ENCODE assay signal across 1 cellular context in genomic region chr11:269146-269890, GRCh38.
TF ChIP-seq lines count a peak whose summit lies in the region.

No MANE protein-coding gene starts in this region.

TF ChIP-seq in K562, 482 proteins besides CTCF, POLR2A, EP300 and RAD21 (continues in another document):
- no peak for TF ChIP-seq ILF3 (IDR thresholded peaks at IDR 0.05; ENCODE audit: borderline replicate concordance)
- no peak for TF ChIP-seq HNRNPL (IDR thresholded peaks at IDR 0.05; ENCODE audit: low read depth, low read length)
- no peak for TF ChIP-seq DACH1 (IDR thresholded peaks at IDR 0.05; ENCODE audit: partially characterized antibody)
- no peak for TF ChIP-seq HMBOX1 (IDR thresholded peaks at IDR 0.05)
- no peak for TF ChIP-seq FOXK1 (CRISPR knock-in tag; IDR thresholded peaks at IDR 0.05; ENCODE audit: borderline replicate concordance)
- no peak for TF ChIP-seq ARHGAP35 (IDR thresholded peaks at IDR 0.05; ENCODE audit: partially characterized antibody)
- TF ChIP-seq MAZ (CRISPR knock-in tag; conservative IDR thresholded peaks at IDR 0.05 in 1 of 2, IDR thresholded peaks at IDR 0.05 in 1 of 2) = peak in 1 of 2 experiments; percentile 35; a peak in 1 of 4 replicates
- no peak for TF ChIP-seq YBX1 (IDR thresholded peaks at IDR 0.05)
- TF ChIP-seq HNRNPH1 (optimal IDR thresholded peaks at IDR 0.05; ENCODE audit: low read depth, low read length) = no peak
- no peak for TF ChIP-seq ZNF436 (CRISPR knock-in tag; IDR thresholded peaks at IDR 0.05)
- no peak for TF ChIP-seq CHAMP1 (IDR thresholded peaks at IDR 0.05)
- TF ChIP-seq, protein P1, sequence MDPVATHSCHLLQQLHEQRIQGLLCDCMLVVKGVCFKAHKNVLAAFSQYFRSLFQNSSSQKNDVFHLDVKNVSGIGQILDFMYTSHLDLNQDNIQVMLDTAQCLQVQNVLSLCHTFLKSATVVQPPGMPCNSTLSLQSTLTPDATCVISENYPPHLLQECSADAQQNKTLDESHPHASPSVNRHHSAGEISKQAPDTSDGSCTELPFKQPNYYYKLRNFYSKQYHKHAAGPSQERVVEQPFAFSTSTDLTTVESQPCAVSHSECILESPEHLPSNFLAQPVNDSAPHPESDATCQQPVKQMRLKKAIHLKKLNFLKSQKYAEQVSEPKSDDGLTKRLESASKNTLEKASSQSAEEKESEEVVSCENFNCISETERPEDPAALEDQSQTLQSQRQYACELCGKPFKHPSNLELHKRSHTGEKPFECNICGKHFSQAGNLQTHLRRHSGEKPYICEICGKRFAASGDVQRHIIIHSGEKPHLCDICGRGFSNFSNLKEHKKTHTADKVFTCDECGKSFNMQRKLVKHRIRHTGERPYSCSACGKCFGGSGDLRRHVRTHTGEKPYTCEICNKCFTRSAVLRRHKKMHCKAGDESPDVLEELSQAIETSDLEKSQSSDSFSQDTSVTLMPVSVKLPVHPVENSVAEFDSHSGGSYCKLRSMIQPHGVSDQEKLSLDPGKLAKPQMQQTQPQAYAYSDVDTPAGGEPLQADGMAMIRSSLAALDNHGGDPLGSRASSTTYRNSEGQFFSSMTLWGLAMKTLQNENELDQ (CRISPR knock-in tag; IDR thresholded peaks at IDR 0.05; ENCODE audit: borderline replicate concordance) = no peak
- no peak for TF ChIP-seq HDGF (IDR thresholded peaks at IDR 0.05)
- TF ChIP-seq ZNF277 (CRISPR knock-in tag; IDR thresholded peaks at IDR 0.05; ENCODE audit: borderline replicate concordance) = no peak
- no peak for TF ChIP-seq NFIX (CRISPR knock-in tag; IDR thresholded peaks at IDR 0.05; ENCODE audit: low read depth)
- TF ChIP-seq FOXP1 (CRISPR knock-in tag; IDR thresholded peaks at IDR 0.05) = no peak
- TF ChIP-seq ELF2 (CRISPR knock-in tag; IDR thresholded peaks at IDR 0.05) = no peak
- peak; percentile 49 for TF ChIP-seq KDM5B (IDR thresholded peaks at IDR 0.05; ENCODE audit: insufficient replicate concordance, low read depth, low read length)
- no peak for TF ChIP-seq POLR3G (IDR thresholded peaks at IDR 0.05; ENCODE audit: extremely low read depth, insufficient read length, insufficient replicate concordance)
- 0 out of 2 replicates have a peak, but pooled peaks have one; percentile 20 for TF ChIP-seq MBD2 (IDR thresholded peaks at IDR 0.05; ENCODE audit: borderline replicate concordance, low read depth)
- TF ChIP-seq BCOR (IDR thresholded peaks at IDR 0.05) = no peak
- no peak for TF ChIP-seq ZNF584 (CRISPR knock-in tag; IDR thresholded peaks at IDR 0.05; ENCODE audit: low read depth)
- TF ChIP-seq NR2C1 (IDR thresholded peaks at IDR 0.05) = no peak
- TF ChIP-seq NR2C1 (tag; IDR thresholded peaks at IDR 0.05) = no peak
- TF ChIP-seq RBFOX2 (IDR thresholded peaks at IDR 0.05; ENCODE audit: low read depth, low read length) = peak; percentile 67
- TF ChIP-seq ILK (tag; IDR thresholded peaks at IDR 0.05; ENCODE audit: borderline replicate concordance, low read depth) = no peak
- TF ChIP-seq BACH1 (tag; IDR thresholded peaks at IDR 0.05) = peak; percentile 21; the same call in 1 of the 2 replicates
- no peak for TF ChIP-seq GTF2E2 (tag; IDR thresholded peaks at IDR 0.05)
- TF ChIP-seq SRSF7 (optimal IDR thresholded peaks at IDR 0.05; ENCODE audit: low read depth, low read length) = no peak
- peak; percentile 88 for TF ChIP-seq SOX6 (IDR thresholded peaks at IDR 0.05)
- no peak for TF ChIP-seq HDAC8 (tag; IDR thresholded peaks at IDR 0.05)
- TF ChIP-seq PRPF4 (IDR thresholded peaks at IDR 0.05; ENCODE audit: insufficient read depth, low read depth, low read length, poor library complexity, severe bottlenecking) = no peak
- TF ChIP-seq, protein P2, sequence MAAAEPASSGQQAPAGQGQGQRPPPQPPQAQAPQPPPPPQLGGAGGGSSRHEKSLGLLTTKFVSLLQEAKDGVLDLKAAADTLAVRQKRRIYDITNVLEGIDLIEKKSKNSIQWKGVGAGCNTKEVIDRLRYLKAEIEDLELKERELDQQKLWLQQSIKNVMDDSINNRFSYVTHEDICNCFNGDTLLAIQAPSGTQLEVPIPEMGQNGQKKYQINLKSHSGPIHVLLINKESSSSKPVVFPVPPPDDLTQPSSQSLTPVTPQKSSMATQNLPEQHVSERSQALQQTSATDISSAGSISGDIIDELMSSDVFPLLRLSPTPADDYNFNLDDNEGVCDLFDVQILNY (CRISPR knock-in tag; IDR thresholded peaks at IDR 0.05) = no peak
- TF ChIP-seq ZNF140 (CRISPR knock-in tag; IDR thresholded peaks at IDR 0.05) = no peak
- TF ChIP-seq HDAC6 (IDR thresholded peaks at IDR 0.05; ENCODE audit: low read depth, low read length) = no peak
- no peak; the same call in 1 of the 2 replicates for TF ChIP-seq FOXJ3 (CRISPR knock-in tag; IDR thresholded peaks at IDR 0.05)
- TF ChIP-seq POLR3A (IDR thresholded peaks at IDR 0.05; ENCODE audit: borderline replicate concordance, extremely low read depth, insufficient read depth, insufficient read length) = no peak
- no peak for TF ChIP-seq RBM17 (IDR thresholded peaks at IDR 0.05; ENCODE audit: borderline replicate concordance, low read depth, low read length)
- TF ChIP-seq HMGXB4 (CRISPR knock-in tag; IDR thresholded peaks at IDR 0.05) = no peak
- TF ChIP-seq, protein P3, sequence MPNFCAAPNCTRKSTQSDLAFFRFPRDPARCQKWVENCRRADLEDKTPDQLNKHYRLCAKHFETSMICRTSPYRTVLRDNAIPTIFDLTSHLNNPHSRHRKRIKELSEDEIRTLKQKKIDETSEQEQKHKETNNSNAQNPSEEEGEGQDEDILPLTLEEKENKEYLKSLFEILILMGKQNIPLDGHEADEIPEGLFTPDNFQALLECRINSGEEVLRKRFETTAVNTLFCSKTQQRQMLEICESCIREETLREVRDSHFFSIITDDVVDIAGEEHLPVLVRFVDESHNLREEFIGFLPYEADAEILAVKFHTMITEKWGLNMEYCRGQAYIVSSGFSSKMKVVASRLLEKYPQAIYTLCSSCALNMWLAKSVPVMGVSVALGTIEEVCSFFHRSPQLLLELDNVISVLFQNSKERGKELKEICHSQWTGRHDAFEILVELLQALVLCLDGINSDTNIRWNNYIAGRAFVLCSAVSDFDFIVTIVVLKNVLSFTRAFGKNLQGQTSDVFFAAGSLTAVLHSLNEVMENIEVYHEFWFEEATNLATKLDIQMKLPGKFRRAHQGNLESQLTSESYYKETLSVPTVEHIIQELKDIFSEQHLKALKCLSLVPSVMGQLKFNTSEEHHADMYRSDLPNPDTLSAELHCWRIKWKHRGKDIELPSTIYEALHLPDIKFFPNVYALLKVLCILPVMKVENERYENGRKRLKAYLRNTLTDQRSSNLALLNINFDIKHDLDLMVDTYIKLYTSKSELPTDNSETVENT (CRISPR knock-in tag; IDR thresholded peaks at IDR 0.05) = no peak
- TF ChIP-seq PHF8 (IDR thresholded peaks at IDR 0.05; ENCODE audit: borderline replicate concordance, low read length) = peak; percentile 35; the same call in 1 of the 2 replicates
- no peak for TF ChIP-seq ZBTB7A (IDR thresholded peaks at IDR 0.05; ENCODE audit: borderline replicate concordance, control insufficient read depth, low read depth, low read length)
- TF ChIP-seq, protein P4, sequence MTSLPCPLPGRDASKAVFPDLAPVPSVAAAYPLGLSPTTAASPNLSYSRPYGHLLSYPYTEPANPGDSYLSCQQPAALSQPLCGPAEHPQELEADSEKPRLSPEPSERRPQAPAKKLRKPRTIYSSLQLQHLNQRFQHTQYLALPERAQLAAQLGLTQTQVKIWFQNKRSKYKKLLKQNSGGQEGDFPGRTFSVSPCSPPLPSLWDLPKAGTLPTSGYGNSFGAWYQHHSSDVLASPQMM (CRISPR knock-in tag; IDR thresholded peaks at IDR 0.05) = no peak
- TF ChIP-seq MLX (CRISPR knock-in tag; conservative IDR thresholded peaks at IDR 0.05) = no peak
- TF ChIP-seq CHD1 (IDR thresholded peaks at IDR 0.05; ENCODE audit: low read length) = no peak
- TF ChIP-seq ZFP36 (IDR thresholded peaks at IDR 0.05; ENCODE audit: low read depth, low read length, partially characterized antibody) = no peak
- TF ChIP-seq C11orf30 (IDR thresholded peaks at IDR 0.05; ENCODE audit: low read depth) = no peak
- TF ChIP-seq, protein P5, sequence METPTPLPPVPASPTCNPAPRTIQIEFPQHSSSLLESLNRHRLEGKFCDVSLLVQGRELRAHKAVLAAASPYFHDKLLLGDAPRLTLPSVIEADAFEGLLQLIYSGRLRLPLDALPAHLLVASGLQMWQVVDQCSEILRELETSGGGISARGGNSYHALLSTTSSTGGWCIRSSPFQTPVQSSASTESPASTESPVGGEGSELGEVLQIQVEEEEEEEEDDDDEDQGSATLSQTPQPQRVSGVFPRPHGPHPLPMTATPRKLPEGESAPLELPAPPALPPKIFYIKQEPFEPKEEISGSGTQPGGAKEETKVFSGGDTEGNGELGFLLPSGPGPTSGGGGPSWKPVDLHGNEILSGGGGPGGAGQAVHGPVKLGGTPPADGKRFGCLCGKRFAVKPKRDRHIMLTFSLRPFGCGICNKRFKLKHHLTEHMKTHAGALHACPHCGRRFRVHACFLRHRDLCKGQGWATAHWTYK (CRISPR knock-in tag; IDR thresholded peaks at IDR 0.05) = no peak
- no peak for TF ChIP-seq PHF21A (IDR thresholded peaks at IDR 0.05; ENCODE audit: borderline replicate concordance, low read depth)
- peak in 1 of 2 experiments; percentile 17; a peak in 1 of 4 replicates for TF ChIP-seq NONO (IDR thresholded peaks at IDR 0.05; ENCODE audit: low read depth in 2 of 2, low read length in 1 of 2)
- TF ChIP-seq ZC3H8 (IDR thresholded peaks at IDR 0.05) = no peak
- TF ChIP-seq GABPA (tag; conservative IDR thresholded peaks at IDR 0.05; ENCODE audit: low read depth) = 0 out of 2 replicates have a peak, but pooled peaks have one; percentile 33
- no peak for TF ChIP-seq STAT6 (CRISPR knock-in tag; IDR thresholded peaks at IDR 0.05)
- TF ChIP-seq EHMT2 (IDR thresholded peaks at IDR 0.05) = no peak
